8 cellular contexts compared by ENCODE assay signal in genomic region chr14:59187802-59188460, GRCh38. TPM values are rescaled to one million over a fixed set of nuclear protein-coding genes. Genes with fewer than 3 reads are reported as not detected.
A peak's percentile ranks its signal among the peaks of the same experiment; 100 is the strongest.
DNase-seq lines count a peak whose midpoint lies in the region; ATAC-seq, FAIRE-seq and TF ChIP-seq lines count a peak whose summit lies in the region.

No MANE protein-coding gene starts in this region.

- WGBS in iPS DF 6.9 (ENCODE audit: insufficient coverage, insufficient read length), result no CpG with 5 or more reads among the region's 43 CpGs
- WGBS in small intestine, 3 donors, result 0% methylated on average over 40 to 43 of the region's 43 CpGs

- H3K9me3 ChIP-seq in CD8-positive, alpha-beta T cell (ENCODE audit: low read length), result no peaks in the 10 kb centered on the region
- H3K9me3 ChIP-seq in RWPE2 (ENCODE audit: severe bottlenecking) (no peaks in the 10 kb centered on the region), iPS DF 6.9 (ENCODE audit: control insufficient read depth, insufficient read depth, low read length) (no peaks in the 10 kb centered on the region), small intestine (ENCODE audit: control insufficient read depth, low read depth) (no peaks in the 10 kb centered on the region)

- POLR2A ChIA-PET in CD8-positive, alpha-beta T cell (lab: Charles Lee), result interaction anchor here (1.0 to 2.2 kb wide), 4 partner anchors 12 to 1061 kb away, joined by 3 to 9 read pairs (median 5); partner anchors contain the start of gene PPM1A
- POLR2A ChIA-PET in activated naive CD8-positive, alpha-beta T cell treated with anti-CD3 and anti-CD28 coated beads, Interleukin-2, amount 10 ng/mL, durations not matched to agents 7 days and 5 days (lab: Charles Lee), result interaction anchor here (1.1 to 1.9 kb wide), 7 partner anchors 109 to 761 kb away, joined by 3 to 6 read pairs (median 4); partner anchors contain the start of genes JKAMP, KIAA0586, L3HYPDH and TIMM9

- H3K36me3 Mint-ChIP-seq in CD8-positive, alpha-beta T cell, result peaks cover 4% of the 10 kb centered on the region
- peaks cover 2% of the 10 kb centered on the region for H3K36me3 Mint-ChIP-seq in activated naive CD8-positive, alpha-beta T cell treated with anti-CD3 and anti-CD28 coated beads, Interleukin-2, amount 10 ng/mL, durations not matched to agents 7 days and 5 days

- CTCF ChIA-PET in CD8-positive, alpha-beta T cell (lab: Charles Lee), result interaction anchor here (1.4 to 1.7 kb wide), 3 partner anchors 63 to 277 kb away, joined by 3 to 9 read pairs (median 5); partner anchors contain the start of gene GPR135

- H3K27ac Mint-ChIP-seq in CD8-positive, alpha-beta T cell, result peak overlapping the region; percentile 98
- H3K27ac Mint-ChIP-seq in activated naive CD8-positive, alpha-beta T cell treated with anti-CD3 and anti-CD28 coated beads, Interleukin-2, amount 10 ng/mL, durations not matched to agents 7 days and 5 days, result peak overlapping the region; percentile 69

- intact Hi-C loops in CD8-positive, alpha-beta T cell (cut with DNase I, micrococcal nuclease), result loop anchor here (1.0 to 10.0 kb wide), 22 partner anchors 61 to 1923 kb away; partner anchors contain the start of genes AP5M1 (in 2 of the 2), DHRS7 (in 2 of the 2), EXOC5 (in 2 of the 2) and JKAMP (in 2 of the 2)

- peak overlapping the region; percentile 98 for H3K4me3 Mint-ChIP-seq in CD8-positive, alpha-beta T cell
- peak overlapping the region; percentile 93 for H3K4me3 Mint-ChIP-seq in activated naive CD8-positive, alpha-beta T cell treated with anti-CD3 and anti-CD28 coated beads, Interleukin-2, amount 10 ng/mL, durations not matched to agents 7 days and 5 days

- H3K27ac ChIP-seq in CD8-positive, alpha-beta T cell (ENCODE audit: low read depth, low read length), result peak overlapping the region; percentile 66
- H3K27ac ChIP-seq in RWPE2 (ENCODE audit: poor library complexity, severe bottlenecking), result peak overlapping the region; percentile 52
- no peak overlapping the region for H3K27ac ChIP-seq in iPS DF 6.9 (ENCODE audit: low read length)
- peak overlapping the region; percentile 25 to 97 for H3K27ac ChIP-seq in small intestine (ENCODE audit: low read depth in 1 of 2, low read length in 1 of 2)

- H3K4me1 ChIP-seq in CD8-positive, alpha-beta T cell (ENCODE audit: insufficient read depth, low read length), result peaks cover 14% of the 10 kb centered on the region
- H3K4me1 ChIP-seq in RWPE2 (ENCODE audit: insufficient read depth, poor library complexity, severe bottlenecking) (peaks cover 23% of the 10 kb centered on the region), iPS DF 6.9 (ENCODE audit: control insufficient read depth, insufficient read depth, low read length) (no peaks in the 10 kb centered on the region), small intestine (ENCODE audit: control insufficient read depth in 2 of 2, insufficient read depth in 1 of 2, low read depth in 1 of 2, low read length in 1 of 2) (peaks cover 3 to 8% of the 10 kb centered on the region in 2 donors)

- peak overlapping the region; percentile 79 for H3K4me3 ChIP-seq in CD8-positive, alpha-beta T cell (ENCODE audit: low read depth, low read length)
- H3K4me3 ChIP-seq in RWPE2 (ENCODE audit: severe bottlenecking), result peak overlapping the region; percentile 78
- peak overlapping the region; percentile 57; the same call in 1 of the 2 replicates for H3K4me3 ChIP-seq in iPS DF 6.9 (ENCODE audit: low read length)
- H3K4me3 ChIP-seq in small intestine (ENCODE audit: low read depth in 1 of 2, low read length in 2 of 2), result peak overlapping the region; percentile 66 to 75

- peak; percentile 5 for ATAC-seq in CD8-positive, alpha-beta T cell
- ATAC-seq in GM21360 (IDR thresholded peaks at IDR 0.05; ENCODE audit: unreplicated experiment) (peak; percentile 7), RWPE2 (ENCODE audit: low read depth) (peak; percentile 21)
- ATAC-seq in activated naive CD8-positive, alpha-beta T cell treated with anti-CD3 and anti-CD28 coated beads, Interleukin-2, amount 10 ng/mL, durations not matched to agents 7 days and 5 days (ENCODE audit: low read depth), result peak; percentile 8

- no peak for FAIRE-seq in small intestine (lab: Jason Lieb, UNC)

- DNase-seq in CD8-positive, alpha-beta T cell, result peak in 6 of 7 experiments; percentile 12 to 61 (median 52)
- peak; percentile 34 for DNase-seq in HK-2 (ENCODE audit: unreplicated experiment)
- DNase-seq in RWPE2 (ENCODE audit: low spot score), result no peak
- no peak for DNase-seq in activated naive CD8-positive, alpha-beta T cell treated with anti-CD3 and anti-CD28 coated beads, Interleukin-2, amount 10 ng/mL, durations not matched to agents 7 days and 5 days
- no peak for DNase-seq in iPS DF 6.9 (ENCODE audit: low read depth, low spot score)
- no peak for DNase-seq in small intestine
- DNase-seq in Ammon's horn (ENCODE audit: low spot score), result no peak

- H3K27me3 ChIP-seq in CD8-positive, alpha-beta T cell (ENCODE audit: insufficient read depth, low read length), result no peaks in the 10 kb centered on the region
- H3K27me3 ChIP-seq in RWPE2 (ENCODE audit: insufficient read depth, poor library complexity, severe bottlenecking) (no peaks in the 10 kb centered on the region), iPS DF 6.9 (ENCODE audit: control insufficient read depth, insufficient read depth, low read length) (no peaks in the 10 kb centered on the region), small intestine (ENCODE audit: control insufficient read depth in 2 of 2, insufficient read depth in 2 of 2, low read length in 2 of 2) (no peaks in the 10 kb centered on the region)

- no peak for TF ChIP-seq CTCF in CD8-positive, alpha-beta T cell (IDR thresholded peaks at IDR 0.05)
- no peak for TF ChIP-seq CTCF in RWPE2 (IDR thresholded peaks at IDR 0.05; ENCODE audit: poor library complexity, severe bottlenecking)

- H3K36me3 ChIP-seq in CD8-positive, alpha-beta T cell (ENCODE audit: insufficient read depth, low read length), result no peaks in the 10 kb centered on the region
- H3K36me3 ChIP-seq in RWPE2 (ENCODE audit: low read depth) (no peaks in the 10 kb centered on the region), iPS DF 6.9 (ENCODE audit: control insufficient read depth, insufficient read depth, low read length) (no peaks in the 10 kb centered on the region), small intestine (ENCODE audit: control insufficient read depth in 2 of 2, insufficient read depth in 2 of 2, low read length in 2 of 2) (no peaks in the 10 kb centered on the region)

- H3K9me3 Mint-ChIP-seq in CD8-positive, alpha-beta T cell, result no peaks in the 10 kb centered on the region
- no peaks in the 10 kb centered on the region for H3K9me3 Mint-ChIP-seq in activated naive CD8-positive, alpha-beta T cell treated with anti-CD3 and anti-CD28 coated beads, Interleukin-2, amount 10 ng/mL, durations not matched to agents 7 days and 5 days

- peaks cover 17% of the 10 kb centered on the region for H3K4me1 Mint-ChIP-seq in CD8-positive, alpha-beta T cell (ENCODE audit: low read depth)
- H3K4me1 Mint-ChIP-seq in activated naive CD8-positive, alpha-beta T cell treated with anti-CD3 and anti-CD28 coated beads, Interleukin-2, amount 10 ng/mL, durations not matched to agents 7 days and 5 days, result peaks cover 14% of the 10 kb centered on the region

- peaks cover 7% of the 10 kb centered on the region for H3K27me3 Mint-ChIP-seq in CD8-positive, alpha-beta T cell (ENCODE audit: low read depth)
- peaks cover 28% of the 10 kb centered on the region for H3K27me3 Mint-ChIP-seq in activated naive CD8-positive, alpha-beta T cell treated with anti-CD3 and anti-CD28 coated beads, Interleukin-2, amount 10 ng/mL, durations not matched to agents 7 days and 5 days

RNA-seq across cellular contexts. Expression of gene DAAM1, which starts 0.5 kb away (rescaled TPM):
- total RNA-seq in CD8-positive, alpha-beta T cell, result 1 to 10 TPM; 5.1 to 5.6 TPM
- total RNA-seq in activated naive CD8-positive, alpha-beta T cell treated with anti-CD3 and anti-CD28 coated beads, Interleukin-2, amount 10 ng/mL, durations not matched to agents 7 days and 5 days, result 10 to 100 TPM; 20.4 to 24.9 TPM
- polyA plus RNA-seq in small intestine, result 10 to 100 TPM in 1 of 3 donors, 1 to 10 TPM in 2; 5.4 to 13.9 (median 9.9) TPM

Comparison
In these comparisons a context has a peak if more than half of its experiments do, and no peak if none do; other contexts are left out.
1. DNase-seq: peak in CD8-positive, alpha-beta T cell (6 of 7) and HK-2 (single experiment); none in RWPE2 (single experiment), activated naive CD8-positive, alpha-beta T cell treated with anti-CD3 and anti-CD28 coated beads, Interleukin-2, amount 10 ng/mL, durations not matched to agents 7 days and 5 days (single experiment), iPS DF 6.9 (single experiment), small intestine (single experiment) and Ammon's horn (single experiment).
2. Peak in every context shown above with its lines, with median percentiles within 50 percentile points of each other: ATAC-seq and H3K4me3 ChIP-seq.